Comparison of ENCODE assay signal across 26 cellular contexts in genomic region chr16:10629592-10629963, GRCh38. TPM values are rescaled to one million over a fixed set of nuclear protein-coding genes. Genes with fewer than 3 reads are reported as not detected.
DNase-seq lines count a peak whose midpoint lies in the region; ATAC-seq, FAIRE-seq and TF ChIP-seq lines count a peak whose summit lies in the region.
"Had no signal": no experiment of that assay in that cellular context is flagged by ENCODE, and none has a peak within 500 bp of the region (broad histone marks: within the 10 kb centered on the region; RNA-seq: fewer than 3 reads in every experiment).

No MANE protein-coding gene starts in this region.

- no peak for FAIRE-seq in GM12892 (lab: Jason Lieb, UNC)
- FAIRE-seq: HTR-8/SVneo, keratinocyte had no signal

- no peaks in the 10 kb centered on the region for H3K79me2 ChIP-seq in GM23338 (replicated peaks; ENCODE audit: insufficient read depth)

- H3K9me2 ChIP-seq in GM23338 (ENCODE audit: insufficient read depth) = no peaks in the 10 kb centered on the region

- H3K4me3 ChIP-seq in GM23338 (no peak overlapping the region), WERI-Rb-1 (ENCODE audit: low read depth, low read length) (no peak overlapping the region)
- H3K4me3 ChIP-seq: psoas muscle, skin epidermis, thyroid gland had no signal

- no peaks in the 10 kb centered on the region for H3F3A ChIP-seq in GM23338 (replicated peaks; ENCODE audit: low read depth)

- H3K9me3 Mint-ChIP-seq in CD14-positive monocyte (peaks cover 0 to 9% (median 1%) of the 10 kb centered on the region in 7 donors), GM23338 (peaks cover 5% of the 10 kb centered on the region; the same call in 2 of the 3 replicates)
- H3K9me3 Mint-ChIP-seq: activated T-helper 17 cell treated with anti-CD3 and anti-CD28 coated beads, Interleukin-2, amount 50 U/mL, for 72 hours; T-helper 1 cell treated with Interleukin-12 subunit alpha and Interleukin-12 subunit beta and Interleukin-4 antibody, amounts not matched to agents 30 μg/mL and 1 μg/mL, for 36 hours had no signal

- H3K27ac Mint-ChIP-seq in CD14-positive monocyte (peak overlapping the region; percentile 81 to 95 (median 91)), GM23338 (no peak overlapping the region)
- H3K27ac Mint-ChIP-seq: activated naive CD4-positive, alpha-beta T cell treated with anti-CD3 and anti-CD28 coated beads, Interleukin-2, amount 50 U/mL, for 72 hours; activated T-helper 17 cell treated with anti-CD3 and anti-CD28 coated beads, Interleukin-2, amount 50 U/mL, for 72 hours; CD4-positive, alpha-beta memory T cell; T-helper 1 cell treated with Interleukin-12 subunit alpha and Interleukin-12 subunit beta and Interleukin-4 antibody, amounts not matched to agents 30 μg/mL and 1 μg/mL, for 36 hours had no signal

- ATAC-seq in GM23338 (peak; percentile 99), HG03196 (IDR thresholded peaks at IDR 0.05; ENCODE audit: unreplicated experiment) (no peak)
- ATAC-seq: activated naive CD4-positive, alpha-beta T cell treated with anti-CD3 and anti-CD28 coated beads, Interleukin-2, amount 50 U/mL, for 72 hours; activated T-helper 17 cell treated with anti-CD3 and anti-CD28 coated beads, Interleukin-2, amount 50 U/mL, for 72 hours; psoas muscle; stimulated activated naive CD8-positive, alpha-beta T cell treated with anti-CD3 and anti-CD28 coated beads, Interleukin-15, Interleukin-2, amounts not matched to agents 100 U/mL and 50 U/mL, for 24 hours had no signal

- no peaks in the 10 kb centered on the region for H3K9me3 ChIP-seq in WERI-Rb-1 (ENCODE audit: severe bottlenecking)
- H3K9me3 ChIP-seq: psoas muscle, thyroid gland had no signal

- H3K4me2 ChIP-seq in GM23338 = no peak overlapping the region

- H3K4me1 ChIP-seq in GM23338 (ENCODE audit: insufficient read depth) = no peaks in the 10 kb centered on the region
- H3K4me1 ChIP-seq: psoas muscle, thyroid gland had no signal

- H3K27me3 ChIP-seq in GM23338 (ENCODE audit: insufficient read depth) (no peaks in the 10 kb centered on the region), WERI-Rb-1 (ENCODE audit: insufficient read depth, low read depth, severe bottlenecking) (no peaks in the 10 kb centered on the region)
- H3K27me3 ChIP-seq: thyroid gland had no signal

- no peaks in the 10 kb centered on the region for H3K36me3 Mint-ChIP-seq in CD14-positive monocyte
- no peaks in the 10 kb centered on the region for H3K36me3 Mint-ChIP-seq in GM23338 (ENCODE audit: low read depth)
- H3K36me3 Mint-ChIP-seq: activated naive CD4-positive, alpha-beta T cell treated with anti-CD3 and anti-CD28 coated beads, Interleukin-2, amount 50 U/mL, for 72 hours; CD4-positive, alpha-beta memory T cell had no signal

- no peak for DNase-seq in CD14-positive monocyte (ENCODE audit: low spot score)
- DNase-seq in GM23338 (ENCODE audit: low spot score) = peak; percentile 74
- no peak for DNase-seq in WERI-Rb-1
- peak; percentile 57 for DNase-seq in iPS DF 19.7 (ENCODE audit: low read depth, low spot score)
- DNase-seq in NCI-H146 treated with DMSO at 0.1 percent for 48 hours (lab: John Stamatoyannopoulos, UW; ENCODE audit: unreplicated experiment) = no peak
- DNase-seq in GM12892 (ENCODE audit: insufficient read length) = no peak
- DNase-seq: activated CD4-positive, alpha-beta T cell treated with anti-CD3 and anti-CD28 coated beads, Interleukin-2, amount 50 U/mL, for 1 hour; aorta; CD4-positive, alpha-beta memory T cell; central memory CD4-positive, alpha-beta T cell; Karpas-422; NCI-H1105; NCI-H2081 treated with DMSO at 0.1 percent for 48 hours; NCI-H524 treated with DMSO at 0.1 percent for 48 hours; psoas muscle; SHP77; stimulated activated CD4-positive, alpha-beta T cell treated with anti-CD3 and anti-CD28 coated beads, Interleukin-2, amount 100 ng/mL, for 48 hours; stimulated activated naive CD8-positive, alpha-beta T cell treated with anti-CD3 and anti-CD28 coated beads, Interleukin-15, Interleukin-2, amounts not matched to agents 100 U/mL and 50 U/mL, for 24 hours; thyroid gland had no signal

- no peak overlapping the region for H3K4me3 Mint-ChIP-seq in CD14-positive monocyte
- H3K4me3 Mint-ChIP-seq in GM23338 = no peak overlapping the region
- H3K4me3 Mint-ChIP-seq: activated T-helper 17 cell treated with anti-CD3 and anti-CD28 coated beads, Interleukin-2, amount 50 U/mL, for 72 hours; CD4-positive, alpha-beta memory T cell; T-helper 1 cell treated with Interleukin-12 subunit alpha and Interleukin-12 subunit beta and Interleukin-4 antibody, amounts not matched to agents 30 μg/mL and 1 μg/mL, for 36 hours had no signal

- peaks cover 72% of the 10 kb centered on the region for H3K4me1 Mint-ChIP-seq in CD14-positive monocyte
- H3K4me1 Mint-ChIP-seq in GM23338 = peaks cover 4% of the 10 kb centered on the region
- H3K4me1 Mint-ChIP-seq: activated T-helper 17 cell treated with anti-CD3 and anti-CD28 coated beads, Interleukin-2, amount 50 U/mL, for 72 hours; CD4-positive, alpha-beta memory T cell had no signal

- TF ChIP-seq CTCF in CD14-positive monocyte (IDR thresholded peaks at IDR 0.05) = no peak
- TF ChIP-seq CTCF in GM23338 (conservative IDR thresholded peaks at IDR 0.05; ENCODE audit: low read depth in 2 of 2) = peak; percentile 41 to 61; a peak in 3 of 4 replicates
- peak; percentile 26; the same call in 1 of the 2 replicates for TF ChIP-seq CTCF in WERI-Rb-1 (IDR thresholded peaks at IDR 0.05; ENCODE audit: low read depth, low read length)

- intact Hi-C loops in CD14-positive monocyte (cut with micrococcal nuclease) = loop anchor here in 1 of 2 donors (10.0 kb wide), 1 partner anchor 235 kb away; no protein-coding TSS in a partner anchor

- no peak for TF ChIP-seq POLR2A in GM12892 (IDR thresholded peaks at IDR 0.05; ENCODE audit: low read depth, low read length)

- no peak overlapping the region for H3K27ac ChIP-seq in GM23338 (ENCODE audit: low read depth)
- H3K27ac ChIP-seq in WERI-Rb-1 = no peak overlapping the region
- H3K27ac ChIP-seq: psoas muscle, skin epidermis, thyroid gland had no signal

- H3K27me3 Mint-ChIP-seq in CD14-positive monocyte (ENCODE audit: low read depth in 3 of 3) (peaks cover under 1 to 2% (median 2%) of the 10 kb centered on the region in 3 donors), GM23338 (ENCODE audit: insufficient read depth, low read depth, poor library complexity) (peaks cover 3% of the 10 kb centered on the region)

- H2AFZ ChIP-seq in GM23338 = peak overlapping the region; percentile 60

- H3K36me3 ChIP-seq in GM23338 (ENCODE audit: insufficient read depth) (no peaks in the 10 kb centered on the region), WERI-Rb-1 (no peaks in the 10 kb centered on the region)
- H3K36me3 ChIP-seq: thyroid gland had no signal

- H4K20me1 ChIP-seq in GM23338 (replicated peaks; ENCODE audit: insufficient read depth) = no peaks in the 10 kb centered on the region

TF ChIP-seq in GM23338, 12 proteins besides CTCF, POLR2A, EP300 and RAD21 (continues in another document):
- TF ChIP-seq EZH2 (IDR thresholded peaks at IDR 0.05; ENCODE audit: low read depth, unreplicated experiment) = no peak
- no peak for TF ChIP-seq ETS1 (IDR thresholded peaks at IDR 0.05)
- TF ChIP-seq ZNF114 (CRISPR knock-in tag; IDR thresholded peaks at IDR 0.05) = no peak
- TF ChIP-seq REST (IDR thresholded peaks at IDR 0.05; ENCODE audit: unreplicated experiment) = no peak
- TF ChIP-seq POLR2AphosphoS5 (IDR thresholded peaks at IDR 0.05; ENCODE audit: low read depth) = no peak
- no peak for TF ChIP-seq ZNF331 (CRISPR knock-in tag; IDR thresholded peaks at IDR 0.05; ENCODE audit: low read depth)
- no peak for TF ChIP-seq CREB1 (CRISPR knock-in tag; IDR thresholded peaks at IDR 0.05; ENCODE audit: low read depth)
- no peak for TF ChIP-seq STAT1 (IDR thresholded peaks at IDR 0.05; ENCODE audit: unreplicated experiment)
- TF ChIP-seq JUNB (IDR thresholded peaks at IDR 0.05; ENCODE audit: unreplicated experiment) = no peak
- no peak for TF ChIP-seq NANOG (IDR thresholded peaks at IDR 0.05; ENCODE audit: borderline replicate concordance)

RNA-seq across cellular contexts. Expression of gene EMP2, which starts 49.2 kb away (rescaled TPM):
- not detected for polyA plus RNA-seq in CD14-positive monocyte
- 7.3 and 7.4 TPM in 2 replicates for total RNA-seq in GM23338 (2014; rRNA removed; shearing (Covaris generic))
- polyA plus RNA-seq in GM23338 (2016; fragmentation: Nextera tagmentation; extraction: Ambion mirVana) = 34.2 and 40.1 TPM in 2 replicates
- polyA plus RNA-seq in GM12892 (2012; ENCODE audit: missing spikeins) = 0.51 TPM
- total RNA-seq: activated naive CD4-positive, alpha-beta T cell treated with anti-CD3 and anti-CD28 coated beads, Interleukin-2, amount 50 U/mL, for 72 hours; CD4-positive, alpha-beta memory T cell had no signal
- polyA plus RNA-seq: CD4-positive, alpha-beta memory T cell had no signal

Comparison
In these comparisons a context has a peak if more than half of its experiments do, and no peak if none do; other contexts are left out.
1. DNase-seq: peak in GM23338 (single experiment) and iPS DF 19.7 (single experiment); none in CD14-positive monocyte (single experiment), WERI-Rb-1 (single experiment), NCI-H146 treated with DMSO at 0.1 percent for 48 hours (single experiment) and GM12892 (single experiment).
2. RNA of gene EMP2, which starts 49.2 kb away (polyA plus RNA-seq): 34.2 to 40.1 TPM in GM23338; not detected in CD14-positive monocyte; every median in the first group is over 10 times any median in the second.